In genomic region chr1:22169816-22170215, GRCh38 we compare ENCODE assay signal across 2 cellular contexts.
TF ChIP-seq lines count a peak whose summit lies in the region.

No MANE protein-coding gene starts in this region.

TF ChIP-seq in HepG2, 621 proteins besides CTCF, POLR2A, EP300 and RAD21:
- TF ChIP-seq MAFG (CRISPR knock-in tag; IDR thresholded peaks at IDR 0.05) (no peak), ZSCAN9 (CRISPR knock-in tag; IDR thresholded peaks at IDR 0.05; ENCODE audit: borderline replicate concordance) (no peak), TRIM24 (CRISPR knock-in tag; IDR thresholded peaks at IDR 0.05) (no peak), ZFP90 (CRISPR knock-in tag; IDR thresholded peaks at IDR 0.05; ENCODE audit: borderline replicate concordance) (no peak), ZNF138 (CRISPR knock-in tag; IDR thresholded peaks at IDR 0.05; ENCODE audit: low read depth) (no peak), SALL2 (CRISPR knock-in tag; IDR thresholded peaks at IDR 0.05) (no peak), NFYB (CRISPR knock-in tag; IDR thresholded peaks at IDR 0.05) (peak; percentile 26; the same call in 1 of the 2 replicates)

TF ChIP-seq in H1, 55 proteins besides CTCF, POLR2A, EP300 and RAD21:
- TF ChIP-seq, protein P1, sequence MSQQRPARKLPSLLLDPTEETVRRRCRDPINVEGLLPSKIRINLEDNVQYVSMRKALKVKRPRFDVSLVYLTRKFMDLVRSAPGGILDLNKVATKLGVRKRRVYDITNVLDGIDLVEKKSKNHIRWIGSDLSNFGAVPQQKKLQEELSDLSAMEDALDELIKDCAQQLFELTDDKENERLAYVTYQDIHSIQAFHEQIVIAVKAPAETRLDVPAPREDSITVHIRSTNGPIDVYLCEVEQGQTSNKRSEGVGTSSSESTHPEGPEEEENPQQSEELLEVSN (IDR thresholded peaks at IDR 0.05): no peak
- TF ChIP-seq CHD2 (IDR thresholded peaks at IDR 0.05; ENCODE audit: low read length): no peak
- no peak for TF ChIP-seq EZH2 (IDR thresholded peaks at IDR 0.05; ENCODE audit: low read depth, low read length, severe bottlenecking)
- TF ChIP-seq MAFK (IDR thresholded peaks at IDR 0.05; ENCODE audit: low read depth, low read length): no peak
- TF ChIP-seq SP1 (IDR thresholded peaks at IDR 0.05; ENCODE audit: low read depth, low read length): 0 out of 2 replicates have a peak, but pooled peaks have one; percentile 25
